Comparison of ENCODE assay signal across 1 cellular context in the genomic region with DNA sequence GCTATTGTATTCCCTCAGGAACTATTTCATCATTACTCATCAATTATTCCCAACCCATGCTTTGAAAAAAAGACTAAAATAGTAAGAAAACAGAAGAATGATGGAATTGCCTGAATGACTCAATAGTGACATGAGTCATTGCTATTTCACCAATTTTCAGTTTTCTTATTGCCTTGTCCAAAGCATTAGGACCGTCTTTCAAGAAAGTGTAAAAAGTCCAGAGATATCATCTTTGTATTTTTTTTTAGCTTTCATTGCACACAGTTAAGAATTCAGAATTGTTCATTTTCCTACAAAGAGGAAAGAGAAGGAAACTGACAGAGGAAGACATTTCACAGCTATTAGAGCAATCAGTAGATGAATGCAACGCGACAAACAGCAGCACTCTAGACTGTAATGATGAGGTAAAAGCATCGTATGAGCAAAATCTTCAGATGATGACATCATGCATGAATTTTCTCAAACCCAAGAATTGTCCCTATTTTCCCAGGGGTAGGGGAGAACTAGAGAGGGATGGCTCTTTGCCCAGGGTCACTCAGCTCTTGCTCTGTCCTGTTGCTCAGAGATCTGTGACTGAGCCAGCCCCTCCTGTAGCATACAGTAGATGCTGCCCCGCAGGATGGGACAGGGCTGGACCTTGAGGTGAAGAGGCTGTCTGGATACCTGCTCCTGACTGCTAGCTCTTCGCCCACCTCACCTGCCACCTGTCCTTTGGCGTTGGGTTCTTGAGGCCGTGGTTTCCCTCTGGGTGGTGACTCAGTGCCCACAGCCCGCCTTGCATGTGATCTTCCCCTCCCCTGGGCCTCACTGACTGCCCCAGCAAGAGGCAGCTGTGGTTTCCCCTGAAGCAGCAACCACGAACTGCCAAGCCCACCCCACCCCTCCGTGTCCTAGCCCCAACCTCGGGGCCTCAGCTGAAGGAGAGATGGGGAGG.
TF ChIP-seq lines count a peak whose summit lies in the region.

No MANE protein-coding gene starts in this region.

TF ChIP-seq in HCT116, 20 proteins besides CTCF, POLR2A, EP300 and RAD21 (continued from another document):
- TF ChIP-seq, protein P1, sequence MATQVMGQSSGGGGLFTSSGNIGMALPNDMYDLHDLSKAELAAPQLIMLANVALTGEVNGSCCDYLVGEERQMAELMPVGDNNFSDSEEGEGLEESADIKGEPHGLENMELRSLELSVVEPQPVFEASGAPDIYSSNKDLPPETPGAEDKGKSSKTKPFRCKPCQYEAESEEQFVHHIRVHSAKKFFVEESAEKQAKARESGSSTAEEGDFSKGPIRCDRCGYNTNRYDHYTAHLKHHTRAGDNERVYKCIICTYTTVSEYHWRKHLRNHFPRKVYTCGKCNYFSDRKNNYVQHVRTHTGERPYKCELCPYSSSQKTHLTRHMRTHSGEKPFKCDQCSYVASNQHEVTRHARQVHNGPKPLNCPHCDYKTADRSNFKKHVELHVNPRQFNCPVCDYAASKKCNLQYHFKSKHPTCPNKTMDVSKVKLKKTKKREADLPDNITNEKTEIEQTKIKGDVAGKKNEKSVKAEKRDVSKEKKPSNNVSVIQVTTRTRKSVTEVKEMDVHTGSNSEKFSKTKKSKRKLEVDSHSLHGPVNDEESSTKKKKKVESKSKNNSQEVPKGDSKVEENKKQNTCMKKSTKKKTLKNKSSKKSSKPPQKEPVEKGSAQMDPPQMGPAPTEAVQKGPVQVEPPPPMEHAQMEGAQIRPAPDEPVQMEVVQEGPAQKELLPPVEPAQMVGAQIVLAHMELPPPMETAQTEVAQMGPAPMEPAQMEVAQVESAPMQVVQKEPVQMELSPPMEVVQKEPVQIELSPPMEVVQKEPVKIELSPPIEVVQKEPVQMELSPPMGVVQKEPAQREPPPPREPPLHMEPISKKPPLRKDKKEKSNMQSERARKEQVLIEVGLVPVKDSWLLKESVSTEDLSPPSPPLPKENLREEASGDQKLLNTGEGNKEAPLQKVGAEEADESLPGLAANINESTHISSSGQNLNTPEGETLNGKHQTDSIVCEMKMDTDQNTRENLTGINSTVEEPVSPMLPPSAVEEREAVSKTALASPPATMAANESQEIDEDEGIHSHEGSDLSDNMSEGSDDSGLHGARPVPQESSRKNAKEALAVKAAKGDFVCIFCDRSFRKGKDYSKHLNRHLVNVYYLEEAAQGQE (IDR thresholded peaks at IDR 0.05; ENCODE audit: low read depth) = no peak
- TF ChIP-seq TCF7L2 (IDR thresholded peaks at IDR 0.05; ENCODE audit: borderline replicate concordance, extremely low read depth, insufficient read depth, insufficient read length) (peak; percentile 26), CEBPB (IDR thresholded peaks at IDR 0.05; ENCODE audit: low read depth) (peak; percentile 93), SIN3A (IDR thresholded peaks at IDR 0.05; ENCODE audit: low read depth) (no peak), SP1 (IDR thresholded peaks at IDR 0.05; ENCODE audit: low read depth) (peak; percentile 82), POLR2AphosphoS5 (IDR thresholded peaks at IDR 0.05; ENCODE audit: low read depth, low read length) (peak; percentile 27; the same call in 1 of the 2 replicates), ZNF274 (IDR thresholded peaks at IDR 0.05; ENCODE audit: low read depth, low read length) (no peak), JUND (IDR thresholded peaks at IDR 0.05) (peak; percentile 90)
- TF ChIP-seq, protein P2, sequence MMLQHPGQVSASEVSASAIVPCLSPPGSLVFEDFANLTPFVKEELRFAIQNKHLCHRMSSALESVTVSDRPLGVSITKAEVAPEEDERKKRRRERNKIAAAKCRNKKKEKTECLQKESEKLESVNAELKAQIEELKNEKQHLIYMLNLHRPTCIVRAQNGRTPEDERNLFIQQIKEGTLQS (IDR thresholded peaks at IDR 0.05) = no peak; the same call in 1 of the 2 replicates
- TF ChIP-seq, protein P3, sequence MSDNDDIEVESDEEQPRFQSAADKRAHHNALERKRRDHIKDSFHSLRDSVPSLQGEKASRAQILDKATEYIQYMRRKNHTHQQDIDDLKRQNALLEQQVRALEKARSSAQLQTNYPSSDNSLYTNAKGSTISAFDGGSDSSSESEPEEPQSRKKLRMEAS (IDR thresholded peaks at IDR 0.05) = peak; percentile 89
